8 cellular contexts compared by ENCODE assay signal in genomic region chr10:63521389-63522128, GRCh38. TPM values are rescaled to one million over a fixed set of nuclear protein-coding genes. Genes with fewer than 3 reads are reported as not detected.
DNase-seq lines count a peak whose midpoint lies in the region; ATAC-seq, FAIRE-seq and TF ChIP-seq lines count a peak whose summit lies in the region.

Gene REEP3 (plus strand): TSS chr10:63521401. CDS start chr10:63521546, 145 bp downstream.

- peak in 1 of 2 experiments; percentile 32; a peak in 1 of 4 replicates for TF ChIP-seq EP300 in HepG2 (IDR thresholded peaks at IDR 0.05; ENCODE audit: low read depth in 2 of 2, low read length in 2 of 2)
- 0 out of 2 replicates have a peak, but pooled peaks have one; percentile 15 for TF ChIP-seq EP300 in HepG2 (CRISPR knock-in tag; IDR thresholded peaks at IDR 0.05; ENCODE audit: borderline replicate concordance)

- WGBS in HepG2 (ENCODE audit: low lambda C conversion rate): 0% methylated on average over 8 of the region's 99 CpGs

- peak within 1 kb of the TSS; percentile 92 for H3K27ac ChIP-seq in ACC112 (ENCODE audit: low read depth, low read length)
- H3K27ac ChIP-seq in HepG2 (ENCODE audit: extremely low read length, insufficient read depth, low read length): peak within 1 kb of the TSS; percentile 99

- peak within 1 kb of the TSS; percentile 91 for H3K4me3 Mint-ChIP-seq in activated CD4-positive, alpha-beta T cell treated with anti-CD3 and anti-CD28 coated beads, Interleukin-2, amount 10 ng/mL, durations not matched to agents 24 days and 14 days
- H3K4me3 Mint-ChIP-seq in dendritic cell treated with granulocyte-macrophage colony-stimulating factor and Interleukin-4, amounts not matched to agents 40 ng/mL and 50 ng/mL, for 4 days: peak within 1 kb of the TSS; percentile 81

- H3K27me3 ChIP-seq in ACC112 (ENCODE audit: insufficient read depth, low read length): no peaks in the 10 kb centered on the region
- H3K27me3 ChIP-seq in HepG2 (ENCODE audit: control insufficient read depth in 1 of 2, insufficient read depth in 2 of 2, low read length in 2 of 2): no peaks in the 10 kb centered on the region

- H3K79me2 ChIP-seq in ACC112 (ENCODE audit: control insufficient read depth, insufficient read depth, low read length, unreplicated experiment) (peaks cover 92% of the 10 kb centered on the region), HepG2 (ENCODE audit: insufficient read depth, low read length) (peaks cover 86% of the 10 kb centered on the region)

- peak within 1 kb of the TSS; percentile 93 for H2AFZ ChIP-seq in ACC112 (ENCODE audit: low read length, unreplicated experiment)
- peak within 1 kb of the TSS; percentile 38 for H2AFZ ChIP-seq in HepG2 (ENCODE audit: low read length)

- ATAC-seq in GM18502 (IDR thresholded peaks at IDR 0.05; ENCODE audit: poor library complexity, unreplicated experiment) (peak; percentile 67), HG02938 (IDR thresholded peaks at IDR 0.05; ENCODE audit: unreplicated experiment) (peak; percentile 53), HepG2 (peak; percentile 89)

- CTCF ChIA-PET in HepG2 (lab: Yijun Ruan, JAX; ENCODE audit: low intra/inter-chr PET ratio, low total read pairs): no interaction called here

- H3K36me3 ChIP-seq in ACC112 (ENCODE audit: insufficient read depth, low read length) (no peaks in the 10 kb centered on the region), HepG2 (replicated peaks in 1 of 2; ENCODE audit: control insufficient read depth in 1 of 2, insufficient read depth in 2 of 2, low read length in 2 of 2) (no peaks in the 10 kb centered on the region)

- DNase-seq in NCI-H2171 (lab: John Stamatoyannopoulos, UW) (peak; percentile 52), HepG2 (ENCODE audit: low spot score) (peak; percentile 46)
- peak; percentile 87 for DNase-seq in activated CD4-positive, alpha-beta T cell treated with anti-CD3 and anti-CD28 coated beads, Interleukin-2, amount 10 ng/mL, durations not matched to agents 24 days and 14 days
- peak; percentile 38 to 48 for DNase-seq in stimulated activated CD4-positive, alpha-beta T cell treated with anti-CD3 and anti-CD28 coated beads, Interleukin-2, amount 100 ng/mL, for 48 hours

- peaks cover 53% of the 10 kb centered on the region for H3K4me1 Mint-ChIP-seq in activated CD4-positive, alpha-beta T cell treated with anti-CD3 and anti-CD28 coated beads, Interleukin-2, amount 10 ng/mL, durations not matched to agents 24 days and 14 days
- peaks cover 40% of the 10 kb centered on the region for H3K4me1 Mint-ChIP-seq in dendritic cell treated with granulocyte-macrophage colony-stimulating factor and Interleukin-4, amounts not matched to agents 40 ng/mL and 50 ng/mL, for 4 days (ENCODE audit: low read depth)

- H3K27ac Mint-ChIP-seq in activated CD4-positive, alpha-beta T cell treated with anti-CD3 and anti-CD28 coated beads, Interleukin-2, amount 10 ng/mL, durations not matched to agents 24 days and 14 days: peak within 1 kb of the TSS; percentile 94
- peak within 1 kb of the TSS; percentile 81 for H3K27ac Mint-ChIP-seq in dendritic cell treated with granulocyte-macrophage colony-stimulating factor and Interleukin-4, amounts not matched to agents 40 ng/mL and 50 ng/mL, for 4 days

- peak within 1 kb of the TSS; percentile 99 for H3K9ac ChIP-seq in HepG2 (ENCODE audit: insufficient read depth, low read depth, low read length)

- H3K27me3 Mint-ChIP-seq in activated CD4-positive, alpha-beta T cell treated with anti-CD3 and anti-CD28 coated beads, Interleukin-2, amount 10 ng/mL, durations not matched to agents 24 days and 14 days: no peaks in the 10 kb centered on the region
- H3K27me3 Mint-ChIP-seq in dendritic cell treated with granulocyte-macrophage colony-stimulating factor and Interleukin-4, amounts not matched to agents 40 ng/mL and 50 ng/mL, for 4 days: no peaks in the 10 kb centered on the region

- no TSS peak for BruUV-seq in HepG2 (replicated peaks; lab: Mats Ljungman, UMichigan)

- peak; percentile 47 for TF ChIP-seq RAD21 in HepG2 (CRISPR knock-in tag; IDR thresholded peaks at IDR 0.05)

- peaks cover 23% of the 10 kb centered on the region for H3K36me3 Mint-ChIP-seq in activated CD4-positive, alpha-beta T cell treated with anti-CD3 and anti-CD28 coated beads, Interleukin-2, amount 10 ng/mL, durations not matched to agents 24 days and 14 days (ENCODE audit: low read depth)
- H3K36me3 Mint-ChIP-seq in dendritic cell treated with granulocyte-macrophage colony-stimulating factor and Interleukin-4, amounts not matched to agents 40 ng/mL and 50 ng/mL, for 4 days (ENCODE audit: low read depth): peaks cover 12% of the 10 kb centered on the region

- intact Hi-C loops in activated CD4-positive, alpha-beta T cell treated with anti-CD3 and anti-CD28 coated beads, Interleukin-2, amount 10 ng/mL, durations not matched to agents 24 days and 14 days (cut with micrococcal nuclease): loop anchor here (1.0 to 5.0 kb wide), 6 partner anchors 57 to 349 kb away; partner anchors contain the start of gene JMJD1C
- intact Hi-C loops in dendritic cell treated with granulocyte-macrophage colony-stimulating factor and Interleukin-4, amounts not matched to agents 40 ng/mL and 50 ng/mL, for 4 days (cut with micrococcal nuclease): loop anchor here (2.0 to 5.0 kb wide), 3 partner anchors 57 to 254 kb away; partner anchors contain the start of gene JMJD1C
- intact Hi-C loops in HepG2 (cut with micrococcal nuclease; ENCODE audit: unreplicated experiment): loop anchor here (1.0 to 5.0 kb wide), 3 partner anchors 55 to 305 kb away; no protein-coding TSS in a partner anchor

- in situ Hi-C loops in HepG2 (cut with HindIII; ENCODE audit: extremely low pct_ligation_motif_present, low pct_unique_long_range_greater_than_20kb): no loop called here

- peak within 1 kb of the TSS; percentile 93 for H3K4me3 ChIP-seq in ACC112 (ENCODE audit: low read depth, low read length)
- peak within 1 kb of the TSS; percentile 74 to 94 (median 87) for H3K4me3 ChIP-seq in HepG2 (replicated peaks in 1 of 3; ENCODE audit: insufficient read depth in 1 of 3, low read depth in 2 of 3, low read length in 3 of 3)

- TF ChIP-seq POLR2A in HepG2 (IDR thresholded peaks at IDR 0.05; ENCODE audit: insufficient read depth in 1 of 2, low read depth in 2 of 2, low read length in 2 of 2): peak; percentile 65

- peaks cover 4% of the 10 kb centered on the region; the same call in 1 of the 2 replicates for H4K20me1 ChIP-seq in HepG2 (ENCODE audit: insufficient read depth, low read length)

- H3K9me3 Mint-ChIP-seq in activated CD4-positive, alpha-beta T cell treated with anti-CD3 and anti-CD28 coated beads, Interleukin-2, amount 10 ng/mL, durations not matched to agents 24 days and 14 days: peaks cover 4% of the 10 kb centered on the region
- no peaks in the 10 kb centered on the region for H3K9me3 Mint-ChIP-seq in dendritic cell treated with granulocyte-macrophage colony-stimulating factor and Interleukin-4, amounts not matched to agents 40 ng/mL and 50 ng/mL, for 4 days

- H3K4me1 ChIP-seq in ACC112 (ENCODE audit: control insufficient read depth, insufficient read depth, low read length, unreplicated experiment) (peaks cover 43% of the 10 kb centered on the region), HepG2 (ENCODE audit: insufficient read depth, low read length) (peaks cover 76% of the 10 kb centered on the region)

- FAIRE-seq in HepG2 (lab: Jason Lieb, UNC): no peak

- TF ChIP-seq CTCF in HepG2 (CRISPR knock-in tag; IDR thresholded peaks at IDR 0.05): no peak

- POLR2A ChIA-PET in HepG2 (lab: Yijun Ruan, JAX): interaction anchor here (0.8 to 2.0 kb wide), 6 partner anchors 19 to 253 kb away, joined by 3 to 12 read pairs (median 4); no protein-coding TSS in a partner anchor

- peak within 1 kb of the TSS; percentile 90 for H3K4me2 ChIP-seq in HepG2 (ENCODE audit: low read depth, low read length)

- H3K9me3 ChIP-seq in HepG2 (ENCODE audit: low read length): no peaks in the 10 kb centered on the region

TF ChIP-seq in HepG2, 621 proteins besides CTCF, POLR2A, EP300 and RAD21 (continues in another document):
- TF ChIP-seq POLR2AphosphoS5 (IDR thresholded peaks at IDR 0.05; ENCODE audit: low read depth, low read length): peak; percentile 21; the same call in 1 of the 2 replicates
- peak; percentile 35; the same call in 1 of the 2 replicates for TF ChIP-seq BCL6 (CRISPR knock-in tag; IDR thresholded peaks at IDR 0.05)
- no peak for TF ChIP-seq CBX2 (IDR thresholded peaks at IDR 0.05; ENCODE audit: low read depth, low read length)
- TF ChIP-seq CBX2 (CRISPR knock-in tag; IDR thresholded peaks at IDR 0.05; ENCODE audit: low read depth): peak; percentile 72; the same call in 1 of the 2 replicates
- 0 out of 2 replicates have a peak, but pooled peaks have one; percentile 34 for TF ChIP-seq ZNF589 (CRISPR knock-in tag; conservative IDR thresholded peaks at IDR 0.05)
- peak; percentile 34; the same call in 1 of the 2 replicates for TF ChIP-seq KDM5A (IDR thresholded peaks at IDR 0.05; ENCODE audit: borderline replicate concordance, low read length)
- TF ChIP-seq CBX5 (CRISPR knock-in tag; IDR thresholded peaks at IDR 0.05; ENCODE audit: borderline replicate concordance): no peak

RNA-seq across cellular contexts. Expression of gene REEP3, which starts in this region (rescaled TPM):
- total RNA-seq in activated CD4-positive, alpha-beta T cell treated with anti-CD3 and anti-CD28 coated beads, Interleukin-2, amount 10 ng/mL, durations not matched to agents 24 days and 14 days: 22.5 and 23.6 TPM in 2 replicates
- total RNA-seq in HepG2 (2016; rRNA removed; fragmentation: Illumina TruSeq; extraction: Trizol): 29.1 and 31.4 TPM in 2 replicates
- 23.6 and 27.7 TPM in 2 replicates for total RNA-seq in HepG2 (2016; cell fraction: cytosol; rRNA removed; fragmentation: Illumina TruSeq; extraction: Trizol; ENCODE audit: low read depth)
- total RNA-seq in HepG2 (2016; cell fraction: insoluble cytoplasmic fraction; rRNA removed; fragmentation: Illumina TruSeq; extraction: Trizol): 27.1 and 27.9 TPM in 2 replicates
- total RNA-seq in HepG2 (2016; cell fraction: membrane; rRNA removed; fragmentation: Illumina TruSeq; extraction: Trizol): 34.9 and 39.7 TPM in 2 replicates
- 13.9 and 19.8 TPM in 2 replicates for total RNA-seq in HepG2 (2016; cell fraction: nucleus; rRNA removed; fragmentation: Illumina TruSeq; extraction: Trizol)
- polyA plus RNA-seq in HepG2 (2011; rRNA removed): 5.3 and 7.1 TPM in 2 replicates
- polyA plus RNA-seq in HepG2 (2011; cell fraction: cytosol; rRNA removed): 5.4 and 8.4 TPM in 2 replicates
- 2.7 and 4.4 TPM in 2 replicates for polyA plus RNA-seq in HepG2 (2011; cell fraction: nucleus; rRNA removed)
- polyA plus RNA-seq in HepG2 (2012): 8.7 and 10.0 TPM in 2 replicates
- polyA plus RNA-seq in HepG2 (2016; cell fraction: cytosol; fragmentation: Illumina TruSeq; extraction: Trizol; ENCODE audit: low read depth): 45.4 and 52.0 TPM in 2 replicates
- 20.1 and 20.9 TPM in 2 replicates for polyA plus RNA-seq in HepG2 (2016; cell fraction: insoluble cytoplasmic fraction; fragmentation: Illumina TruSeq; extraction: Trizol; ENCODE audit: low read depth)
- polyA plus RNA-seq in HepG2 (2016; cell fraction: membrane; fragmentation: Illumina TruSeq; extraction: Trizol; ENCODE audit: low read depth): 31.9 and 38.5 TPM in 2 replicates
- 25.8 and 29.3 TPM in 2 replicates for polyA plus RNA-seq in HepG2 (2016; cell fraction: nucleus; fragmentation: Illumina TruSeq; extraction: Trizol; ENCODE audit: insufficient read depth, low read depth)
- polyA minus RNA-seq in HepG2 (2011; rRNA and poly(A)+ RNA removed; ENCODE audit: low replicate concordance): 2.4 and 4.6 TPM in 2 replicates
- 9.3 and 9.6 TPM in 2 replicates for polyA minus RNA-seq in HepG2 (2011; cell fraction: cytosol; rRNA and poly(A)+ RNA removed)
- polyA minus RNA-seq in HepG2 (2011; cell fraction: nucleus; rRNA and poly(A)+ RNA removed): 6.3 and 7.8 TPM in 2 replicates

Comparison
In these comparisons a context has a peak if more than half of its experiments do, and no peak if none do; other contexts are left out.
1. Peak in every context shown above with its lines: DNase-seq, ATAC-seq, H3K4me3 ChIP-seq and H3K27ac ChIP-seq.